In the genomic region with DNA sequence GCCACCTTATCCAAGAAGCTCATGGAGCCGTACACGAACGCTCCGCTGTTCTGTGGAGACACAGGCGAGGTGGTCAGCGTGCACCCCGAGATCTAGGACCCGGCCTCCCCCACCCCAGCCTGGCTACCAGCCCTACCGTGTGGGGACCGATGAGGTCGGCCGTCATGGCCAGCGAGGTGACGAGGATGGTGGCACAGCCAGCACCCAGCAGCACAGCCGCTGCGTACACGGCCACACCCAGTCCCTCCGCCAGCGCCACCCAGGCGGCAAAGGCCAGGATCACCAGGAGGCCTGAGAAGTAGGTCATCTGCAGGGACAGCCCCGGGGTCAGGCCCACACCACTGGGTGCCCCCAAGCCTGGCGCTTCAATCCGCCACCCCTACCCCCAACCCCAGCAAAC, we compare ENCODE assay signal across 30 cellular contexts. TPM values are rescaled to one million over a fixed set of nuclear protein-coding genes. Genes with fewer than 3 reads are reported as not detected.
DNase-seq lines count a peak whose midpoint lies in the region; ATAC-seq and TF ChIP-seq lines count a peak whose summit lies in the region.
"Had no signal": no experiment of that assay in that cellular context is flagged by ENCODE, and none has a peak within 500 bp of the region (broad histone marks: within the 10 kb centered on the region; RNA-seq: fewer than 3 reads in every experiment).

No MANE protein-coding gene starts in this region.

- no peaks in the 10 kb centered on the region for H3K27me3 ChIP-seq in HCT116 (ENCODE audit: insufficient read depth, low read length)
- H3K27me3 ChIP-seq: BLaER1, esophagus muscularis mucosa, upper lobe of right lung had no signal

- ATAC-seq in HCT116: no peak
- ATAC-seq in activated T-helper 17 cell treated with anti-CD3 and anti-CD28 coated beads, Interleukin-2, amount 50 U/mL, for 72 hours (replicated peaks): no peak
- peak; percentile 42 for ATAC-seq in left lobe of liver
- ATAC-seq in stimulated activated effector memory CD8-positive, alpha-beta T cell treated with anti-CD3 and anti-CD28 coated beads, Interleukin-12 subunit alpha, Interleukin-12 subunit beta, amount 100 ng/mL, for 72 hours: no peak
- no peak for ATAC-seq in GM18868 (IDR thresholded peaks at IDR 0.05; ENCODE audit: unreplicated experiment)
- ATAC-seq: upper lobe of right lung had no signal

- no peaks in the 10 kb centered on the region for H3K9me3 Mint-ChIP-seq in activated T-helper 17 cell treated with anti-CD3 and anti-CD28 coated beads, Interleukin-2, amount 50 U/mL, for 72 hours
- H3K9me3 Mint-ChIP-seq in stimulated activated effector memory CD8-positive, alpha-beta T cell treated with anti-CD3 and anti-CD28 coated beads, Interleukin-12 subunit alpha, Interleukin-12 subunit beta, amount 100 ng/mL, for 72 hours: no peaks in the 10 kb centered on the region
- H3K9me3 Mint-ChIP-seq: endodermal cell, memory B cell had no signal

- H3K36me3 ChIP-seq in HCT116 (ENCODE audit: control insufficient read depth in 1 of 2, insufficient read depth in 2 of 2, low read length in 2 of 2): peaks cover 11 to 20% of the 10 kb centered on the region in 2 experiments

- TF ChIP-seq POLR2A in HCT116 (IDR thresholded peaks at IDR 0.05; ENCODE audit: borderline replicate concordance, extremely low read depth, insufficient read depth, insufficient read length): no peak

- peaks cover 26% of the 10 kb centered on the region for H3K79me2 ChIP-seq in HCT116 (ENCODE audit: insufficient read depth, low read length)

- RAD21 ChIA-PET in HCT116 (lab: Charles Lee; ENCODE audit: low non-redundant PET in 1 of 2, low total read pairs in 2 of 2, uncharacterized antibody in 2 of 2, unreplicated experiment in 2 of 2): no interaction called here

- no peak overlapping the region for H2AFZ ChIP-seq in HCT116 (ENCODE audit: low read depth, low read length, poor library complexity, severe bottlenecking)

- no peak overlapping the region for H3K4me3 Mint-ChIP-seq in activated T-helper 17 cell treated with anti-CD3 and anti-CD28 coated beads, Interleukin-2, amount 50 U/mL, for 72 hours
- no peak overlapping the region for H3K4me3 Mint-ChIP-seq in stimulated activated effector memory CD8-positive, alpha-beta T cell treated with anti-CD3 and anti-CD28 coated beads, Interleukin-12 subunit alpha, Interleukin-12 subunit beta, amount 100 ng/mL, for 72 hours
- H3K4me3 Mint-ChIP-seq: endodermal cell, memory B cell had no signal

- no peak overlapping the region for H3K4me2 ChIP-seq in HCT116 (ENCODE audit: low read length)
- H3K4me2 ChIP-seq: BLaER1, KMS-11, SK-N-SH had no signal

- DNase-seq in HCT116 (ENCODE audit: low read depth, low spot score): no peak
- no peak for DNase-seq in left lobe of liver (ENCODE audit: low spot score)
- no peak for DNase-seq in stimulated activated effector memory CD8-positive, alpha-beta T cell treated with anti-CD3 and anti-CD28 coated beads, Interleukin-12 subunit alpha, Interleukin-12 subunit beta, amount 100 ng/mL, for 72 hours (ENCODE audit: low spot score in 2 of 2)
- no peak for DNase-seq in OCI-M2 (lab: John Stamatoyannopoulos, UW; ENCODE audit: unreplicated experiment)
- DNase-seq in medulla oblongata (ENCODE audit: extremely low spot score): no peak
- DNase-seq in activated CD4-positive, alpha-beta T cell treated with anti-CD3 and anti-CD28 coated beads, Interleukin-2, amount 50 U/mL, for 48 hours: no peak
- DNase-seq: activated CD4-positive, alpha-beta T cell treated with anti-CD3 and anti-CD28 coated beads for 1 hour; activated T-cell treated with anti-CD3 and anti-CD28 coated beads, Interleukin-2, amount 50 U/mL, for 1 hour; anterior cingulate cortex; caudate nucleus; COR-L47; endodermal cell; foreskin melanocyte; GDM1; HCEC 1CT; left cardiac atrium; NCI-H1417 treated with DMSO at 0.1 percent for 48 hours; occipital lobe; SK-N-SH; stimulated activated CD8-positive, alpha-beta memory T cell treated with anti-CD3 and anti-CD28 coated beads, Interleukin-4, amount 100 ng/mL, for 48 hours; T-helper 2 cell; upper lobe of right lung had no signal

- H3K9me3 ChIP-seq in HCT116 (ENCODE audit: control insufficient read depth in 1 of 2, insufficient read depth in 1 of 2, low read depth in 1 of 2, low read length in 2 of 2): no peaks in the 10 kb centered on the region
- H3K9me3 ChIP-seq: BLaER1, esophagus muscularis mucosa, SK-N-SH, upper lobe of right lung had no signal

- H3K27ac Mint-ChIP-seq in activated T-helper 17 cell treated with anti-CD3 and anti-CD28 coated beads, Interleukin-2, amount 50 U/mL, for 72 hours: peak overlapping the region; percentile 85
- peak overlapping the region; percentile 89 for H3K27ac Mint-ChIP-seq in stimulated activated effector memory CD8-positive, alpha-beta T cell treated with anti-CD3 and anti-CD28 coated beads, Interleukin-12 subunit alpha, Interleukin-12 subunit beta, amount 100 ng/mL, for 72 hours
- H3K27ac Mint-ChIP-seq: endodermal cell had no signal

- TF ChIP-seq RAD21 in HCT116 (IDR thresholded peaks at IDR 0.05; ENCODE audit: low read depth): no peak

- no peak for TF ChIP-seq CTCF in HCT116 (IDR thresholded peaks at IDR 0.05 in 2 of 3, conservative IDR thresholded peaks at IDR 0.05 in 1 of 3; ENCODE audit: borderline replicate concordance in 1 of 3, insufficient read depth in 1 of 3, low read depth in 2 of 3, low read length in 2 of 3)

- H3K4me1 ChIP-seq in HCT116 (ENCODE audit: control insufficient read depth in 1 of 2, insufficient read depth in 2 of 2, low read length in 2 of 2): peaks cover 0 to 11% of the 10 kb centered on the region in 2 experiments; a peak in 2 of 4 replicates
- H3K4me1 ChIP-seq: upper lobe of right lung had no signal

- no TSS peak for BruUV-seq in HCT116 (replicated peaks; lab: Mats Ljungman, UMichigan)

- H3K4me3 ChIP-seq in HCT116 (replicated peaks in 1 of 2; ENCODE audit: low read depth in 1 of 2, low read length in 2 of 2): no peak overlapping the region
- H3K4me3 ChIP-seq: BLaER1, esophagus muscularis mucosa, upper lobe of right lung had no signal

- POLR2A ChIA-PET in HCT116 (lab: Charles Lee): interaction anchor here (0.8 kb wide), 1 partner anchor 31 kb away, joined by 3 read pairs; no protein-coding TSS in a partner anchor

- peaks cover 5% of the 10 kb centered on the region; the same call in 1 of the 2 replicates for H4K20me1 ChIP-seq in HCT116 (ENCODE audit: insufficient read depth)

- peaks cover 18% of the 10 kb centered on the region for H3K36me3 Mint-ChIP-seq in activated T-helper 17 cell treated with anti-CD3 and anti-CD28 coated beads, Interleukin-2, amount 50 U/mL, for 72 hours (ENCODE audit: low read depth)
- H3K36me3 Mint-ChIP-seq in stimulated activated effector memory CD8-positive, alpha-beta T cell treated with anti-CD3 and anti-CD28 coated beads, Interleukin-12 subunit alpha, Interleukin-12 subunit beta, amount 100 ng/mL, for 72 hours: peaks cover 27% of the 10 kb centered on the region

- no peak overlapping the region for H3K9ac ChIP-seq in HCT116 (ENCODE audit: low read length)
- H3K9ac ChIP-seq: BLaER1, KMS-11, SK-N-SH had no signal

- peak overlapping the region; percentile 0; the same call in 1 of the 2 replicates for H3K27ac ChIP-seq in HCT116 (ENCODE audit: low read depth, low read length)
- H3K27ac ChIP-seq: BLaER1, esophagus muscularis mucosa, KMS-11, upper lobe of right lung had no signal

- CTCF ChIA-PET in HCT116 (lab: Charles Lee): interaction anchor here (2.0 kb wide), 1 partner anchor 29 kb away, joined by 11 read pairs; no protein-coding TSS in a partner anchor

- H3K4me1 Mint-ChIP-seq in activated T-helper 17 cell treated with anti-CD3 and anti-CD28 coated beads, Interleukin-2, amount 50 U/mL, for 72 hours: peaks cover 5% of the 10 kb centered on the region
- H3K4me1 Mint-ChIP-seq in stimulated activated effector memory CD8-positive, alpha-beta T cell treated with anti-CD3 and anti-CD28 coated beads, Interleukin-12 subunit alpha, Interleukin-12 subunit beta, amount 100 ng/mL, for 72 hours: peaks cover 19% of the 10 kb centered on the region
- H3K4me1 Mint-ChIP-seq: endodermal cell had no signal

- H3K27me3 Mint-ChIP-seq in activated T-helper 17 cell treated with anti-CD3 and anti-CD28 coated beads, Interleukin-2, amount 50 U/mL, for 72 hours: no peaks in the 10 kb centered on the region
- H3K27me3 Mint-ChIP-seq: memory B cell had no signal

- no peaks in the 10 kb centered on the region for H3K9me2 ChIP-seq in HCT116 (ENCODE audit: insufficient read depth)
- H3K9me2 ChIP-seq: SK-N-SH had no signal

- intact Hi-C loops in HCT116 (cut with micrococcal nuclease): loop anchor here (5.0 kb wide), 1 partner anchor 81 kb away; the partner anchor contains the start of gene CACTIN

TF ChIP-seq in HCT116, 20 proteins besides CTCF, POLR2A, EP300 and RAD21 (continues in another document):
- no peak for TF ChIP-seq SRF (IDR thresholded peaks at IDR 0.05; ENCODE audit: low read depth)

RNA-seq across cellular contexts. Expression of gene TEKTIP1, which starts 7.1 kb away (rescaled TPM):
- total RNA-seq in HCT116 (2021; ENCODE audit: unreplicated experiment): 1.2 TPM
- 1.1 and 1.9 TPM in 2 replicates for polyA plus RNA-seq in HCT116 (2012)
- total RNA-seq in activated T-helper 17 cell treated with anti-CD3 and anti-CD28 coated beads, Interleukin-2, amount 50 U/mL, for 72 hours: 1 to 10 TPM; 2.1 to 4.0 TPM
- total RNA-seq in left lobe of liver: 1.9 TPM
- total RNA-seq: esophagus muscularis mucosa, NCI-H460, occipital lobe, skeletal muscle tissue had no signal

RNA-seq across cellular contexts. Expression of gene MFSD12, which starts 11.3 kb away (rescaled TPM):
- 131 TPM for total RNA-seq in HCT116 (2021; ENCODE audit: unreplicated experiment)
- 125 and 134 TPM in 2 replicates for polyA plus RNA-seq in HCT116 (2012)
- 10 to 100 TPM; 38.3 to 64.1 TPM for total RNA-seq in activated T-helper 17 cell treated with anti-CD3 and anti-CD28 coated beads, Interleukin-2, amount 50 U/mL, for 72 hours
- total RNA-seq in left lobe of liver: 33.9 TPM

RNA-seq across cellular contexts. Expression of gene HMG20B, which starts 26.6 kb away (rescaled TPM):
- total RNA-seq in HCT116 (2021; ENCODE audit: unreplicated experiment) (186 TPM), left lobe of liver (44.2 TPM)
- 158 and 174 TPM in 2 replicates for polyA plus RNA-seq in HCT116 (2012)
- 10 to 100 TPM; 40.0 to 52.3 TPM for total RNA-seq in activated T-helper 17 cell treated with anti-CD3 and anti-CD28 coated beads, Interleukin-2, amount 50 U/mL, for 72 hours

RNA-seq across cellular contexts. Expression of gene GIPC3, which starts 39.2 kb away (rescaled TPM):
- total RNA-seq in HCT116 (2021; ENCODE audit: unreplicated experiment): not detected
- polyA plus RNA-seq in HCT116 (2012): not detected in 2 replicates
- under 1 TPM; 0.32 to 0.42 TPM for total RNA-seq in activated T-helper 17 cell treated with anti-CD3 and anti-CD28 coated beads, Interleukin-2, amount 50 U/mL, for 72 hours
- total RNA-seq in left lobe of liver: 0.75 TPM
- total RNA-seq: occipital lobe, skeletal muscle tissue had no signal

RNA-seq across cellular contexts. Expression of gene FZR1, which starts 40.0 kb away (rescaled TPM):
- total RNA-seq in HCT116 (2021; ENCODE audit: unreplicated experiment) (60.3 TPM), left lobe of liver (27.4 TPM)
- 64.5 and 76.2 TPM in 2 replicates for polyA plus RNA-seq in HCT116 (2012)
- 10 to 100 TPM; 51.5 to 64.3 TPM for total RNA-seq in activated T-helper 17 cell treated with anti-CD3 and anti-CD28 coated beads, Interleukin-2, amount 50 U/mL, for 72 hours
